ENCODE assay signal across 11 cellular contexts in the genomic region with DNA sequence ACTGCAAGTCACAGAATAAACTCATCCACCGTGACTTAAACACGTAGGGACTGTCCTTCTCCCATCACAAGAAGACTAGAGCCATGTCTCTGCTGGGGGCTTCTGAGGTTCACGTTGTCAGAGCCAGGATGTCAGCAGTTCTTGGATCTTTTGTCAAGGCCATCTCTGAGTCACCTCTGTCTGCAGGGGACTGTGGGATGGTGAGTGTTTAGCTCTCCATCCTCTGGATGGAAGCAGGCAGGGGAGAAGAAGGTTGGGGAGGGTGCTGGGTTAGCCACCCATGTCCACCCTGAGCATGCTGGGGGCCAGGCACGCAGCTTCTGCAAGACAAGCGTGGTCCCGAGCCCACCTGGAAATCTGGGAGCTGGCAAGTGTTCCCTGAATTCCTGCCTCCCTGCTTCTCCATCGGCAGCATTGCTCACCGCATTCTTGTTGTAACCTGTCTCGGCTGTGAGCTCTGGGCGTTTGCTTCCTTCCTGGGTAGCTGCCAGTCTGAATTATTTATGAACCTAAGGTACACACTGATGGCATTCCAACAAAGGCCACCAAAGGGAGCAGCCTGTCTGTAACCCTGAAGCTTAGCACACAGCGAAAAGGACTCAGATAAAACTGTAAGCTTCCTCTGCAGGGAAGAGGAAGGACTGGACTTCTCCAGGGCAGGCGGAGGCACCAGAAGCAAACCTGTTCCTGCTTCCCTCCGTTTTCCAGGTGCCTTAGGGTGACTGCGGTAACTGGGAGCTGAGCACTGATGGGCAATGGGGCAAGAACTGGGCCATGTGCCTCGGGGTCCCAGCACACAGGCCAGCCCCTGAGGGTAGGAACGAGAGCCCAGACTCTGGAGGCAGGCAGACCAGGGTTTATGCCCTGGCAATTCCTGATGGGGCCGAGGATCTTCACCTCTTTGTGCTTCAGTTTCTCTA.
DNase-seq lines count a peak whose midpoint lies in the region; TF ChIP-seq lines count a peak whose summit lies in the region.
"Had no signal": no experiment of that assay in that cellular context is flagged by ENCODE, and none has a peak within 500 bp of the region (broad histone marks: within the 10 kb centered on the region; RNA-seq: fewer than 3 reads in every experiment).

No MANE protein-coding gene starts in this region.

- CTCF ChIA-PET in activated CD4-positive, alpha-beta memory T cell treated with anti-CD3 and anti-CD28 coated beads, Interleukin-2, amount 10 ng/mL, durations not matched to agents 7 days and 5 days (lab: Charles Lee), result no interaction called here

- H3K27me3 Mint-ChIP-seq in progenitor cell of endocrine pancreas, result no peaks in the 10 kb centered on the region
- peaks cover 9% of the 10 kb centered on the region for H3K27me3 Mint-ChIP-seq in activated CD4-positive, alpha-beta memory T cell treated with anti-CD3 and anti-CD28 coated beads, Interleukin-2, amount 10 ng/mL, durations not matched to agents 7 days and 5 days

- H3K4me1 ChIP-seq in esophagus squamous epithelium, result peaks cover 29 to 65% (median 37%) of the 10 kb centered on the region in 3 donors

- H3K36me3 ChIP-seq in esophagus squamous epithelium, result no peaks in the 10 kb centered on the region

- H3K4me3 ChIP-seq in esophagus squamous epithelium, result peak overlapping the region in 3 of 4 donors; percentile 19 to 43 (median 28)

- POLR2A ChIA-PET in activated CD4-positive, alpha-beta memory T cell treated with anti-CD3 and anti-CD28 coated beads, Interleukin-2, amount 10 ng/mL, durations not matched to agents 7 days and 5 days (lab: Charles Lee), result no interaction called here

- WGBS in esophagus squamous epithelium, 2 donors, result 17 to 34% methylated on average over 5 to 9 of the region's 17 CpGs

- peaks cover 0 to 22% (median 0%) of the 10 kb centered on the region in 4 donors for H3K27me3 ChIP-seq in esophagus squamous epithelium

- no peaks in the 10 kb centered on the region for H3K9me3 Mint-ChIP-seq in progenitor cell of endocrine pancreas (ENCODE audit: low read depth)
- no peaks in the 10 kb centered on the region for H3K9me3 Mint-ChIP-seq in activated CD4-positive, alpha-beta memory T cell treated with anti-CD3 and anti-CD28 coated beads, Interleukin-2, amount 10 ng/mL, durations not matched to agents 7 days and 5 days
- H3K9me3 Mint-ChIP-seq: activated naive CD8-positive, alpha-beta T cell treated with anti-CD3 and anti-CD28 coated beads, Interleukin-2, amount 10 ng/mL, durations not matched to agents 7 days and 5 days; naive B cell had no signal

- TF ChIP-seq CTCF in esophagus squamous epithelium (IDR thresholded peaks at IDR 0.05) (peak in 3 of 6 experiments; percentile 11 to 44 (median 31)), progenitor cell of endocrine pancreas (IDR thresholded peaks at IDR 0.05; ENCODE audit: unreplicated experiment) (no peak), GM13977 (IDR thresholded peaks at IDR 0.05; ENCODE audit: extremely low read depth, insufficient read depth, missing control alignments) (no peak)

- peak overlapping the region; percentile 94 to 97 (median 94) for H3K27ac ChIP-seq in esophagus squamous epithelium

- TF ChIP-seq POLR2A in esophagus squamous epithelium (IDR thresholded peaks at IDR 0.05), result peak in 1 of 4 donors; percentile 12

- H3K36me3 Mint-ChIP-seq in progenitor cell of endocrine pancreas (ENCODE audit: insufficient read depth), result no peaks in the 10 kb centered on the region
- no peaks in the 10 kb centered on the region for H3K36me3 Mint-ChIP-seq in activated CD4-positive, alpha-beta memory T cell treated with anti-CD3 and anti-CD28 coated beads, Interleukin-2, amount 10 ng/mL, durations not matched to agents 7 days and 5 days (ENCODE audit: low read depth)
- H3K36me3 Mint-ChIP-seq: activated naive CD8-positive, alpha-beta T cell treated with anti-CD3 and anti-CD28 coated beads, Interleukin-2, amount 10 ng/mL, durations not matched to agents 7 days and 5 days; naive B cell had no signal

- in situ Hi-C loops in GM13977 (cut with MboI; ENCODE audit: low pct_unique_long_range_greater_than_20kb, low sequenced_read_pairs, unreplicated experiment), result no loop called here

- no peaks in the 10 kb centered on the region for H3K9me3 ChIP-seq in esophagus squamous epithelium

- peaks cover 35% of the 10 kb centered on the region for H3K4me1 Mint-ChIP-seq in progenitor cell of endocrine pancreas (ENCODE audit: low read depth)
- H3K4me1 Mint-ChIP-seq in activated CD4-positive, alpha-beta memory T cell treated with anti-CD3 and anti-CD28 coated beads, Interleukin-2, amount 10 ng/mL, durations not matched to agents 7 days and 5 days, result no peaks in the 10 kb centered on the region
- H3K4me1 Mint-ChIP-seq: activated naive CD8-positive, alpha-beta T cell treated with anti-CD3 and anti-CD28 coated beads, Interleukin-2, amount 10 ng/mL, durations not matched to agents 7 days and 5 days; naive B cell had no signal

- DNase-seq in ELR (ENCODE audit: low read depth) (peak; percentile 44), NCI-H69 (lab: John Stamatoyannopoulos, UW) (peak; percentile 91), esophagus squamous epithelium (lab: John Stamatoyannopoulos, UW) (no peak), progenitor cell of endocrine pancreas (ENCODE audit: low spot score, unreplicated experiment) (peak; percentile 32), NCI-H1436 (lab: John Stamatoyannopoulos, UW) (no peak), GM13977 (ENCODE audit: low spot score) (no peak)
- no peak for DNase-seq in activated CD4-positive, alpha-beta memory T cell treated with anti-CD3 and anti-CD28 coated beads, Interleukin-2, amount 10 ng/mL, durations not matched to agents 7 days and 5 days
- DNase-seq in stimulated activated naive CD4-positive, alpha-beta T cell (lab: John Stamatoyannopoulos, UW), result no peak
- DNase-seq: activated naive CD8-positive, alpha-beta T cell treated with anti-CD3 and anti-CD28 coated beads, Interleukin-2, amount 10 ng/mL, durations not matched to agents 7 days and 5 days; Kasumi-1; naive B cell had no signal

- peak overlapping the region; percentile 52 for H3K4me3 Mint-ChIP-seq in progenitor cell of endocrine pancreas (ENCODE audit: low read depth)
- H3K4me3 Mint-ChIP-seq in activated CD4-positive, alpha-beta memory T cell treated with anti-CD3 and anti-CD28 coated beads, Interleukin-2, amount 10 ng/mL, durations not matched to agents 7 days and 5 days, result no peak overlapping the region
- H3K4me3 Mint-ChIP-seq: activated naive CD8-positive, alpha-beta T cell treated with anti-CD3 and anti-CD28 coated beads, Interleukin-2, amount 10 ng/mL, durations not matched to agents 7 days and 5 days; naive B cell had no signal

- H3K27ac Mint-ChIP-seq in progenitor cell of endocrine pancreas, result peak overlapping the region; percentile 99
- no peak overlapping the region for H3K27ac Mint-ChIP-seq in activated CD4-positive, alpha-beta memory T cell treated with anti-CD3 and anti-CD28 coated beads, Interleukin-2, amount 10 ng/mL, durations not matched to agents 7 days and 5 days
- H3K27ac Mint-ChIP-seq: activated naive CD8-positive, alpha-beta T cell treated with anti-CD3 and anti-CD28 coated beads, Interleukin-2, amount 10 ng/mL, durations not matched to agents 7 days and 5 days; naive B cell had no signal

- intact Hi-C loops in esophagus squamous epithelium (cut with DNase I), result no loop called here

Comparison
In these comparisons a context has a peak if more than half of its experiments do, and no peak if none do; other contexts are left out.
1. DNase-seq: peak in ELR (single experiment), NCI-H69 (single experiment) and progenitor cell of endocrine pancreas (single experiment); none in esophagus squamous epithelium (single experiment), NCI-H1436 (single experiment), activated CD4-positive, alpha-beta memory T cell treated with anti-CD3 and anti-CD28 coated beads, Interleukin-2, amount 10 ng/mL, durations not matched to agents 7 days and 5 days (single experiment), GM13977 (single experiment) and stimulated activated naive CD4-positive, alpha-beta T cell (0 of 6).